Comparison of ENCODE assay signal across 8 cellular contexts in the genomic region with DNA sequence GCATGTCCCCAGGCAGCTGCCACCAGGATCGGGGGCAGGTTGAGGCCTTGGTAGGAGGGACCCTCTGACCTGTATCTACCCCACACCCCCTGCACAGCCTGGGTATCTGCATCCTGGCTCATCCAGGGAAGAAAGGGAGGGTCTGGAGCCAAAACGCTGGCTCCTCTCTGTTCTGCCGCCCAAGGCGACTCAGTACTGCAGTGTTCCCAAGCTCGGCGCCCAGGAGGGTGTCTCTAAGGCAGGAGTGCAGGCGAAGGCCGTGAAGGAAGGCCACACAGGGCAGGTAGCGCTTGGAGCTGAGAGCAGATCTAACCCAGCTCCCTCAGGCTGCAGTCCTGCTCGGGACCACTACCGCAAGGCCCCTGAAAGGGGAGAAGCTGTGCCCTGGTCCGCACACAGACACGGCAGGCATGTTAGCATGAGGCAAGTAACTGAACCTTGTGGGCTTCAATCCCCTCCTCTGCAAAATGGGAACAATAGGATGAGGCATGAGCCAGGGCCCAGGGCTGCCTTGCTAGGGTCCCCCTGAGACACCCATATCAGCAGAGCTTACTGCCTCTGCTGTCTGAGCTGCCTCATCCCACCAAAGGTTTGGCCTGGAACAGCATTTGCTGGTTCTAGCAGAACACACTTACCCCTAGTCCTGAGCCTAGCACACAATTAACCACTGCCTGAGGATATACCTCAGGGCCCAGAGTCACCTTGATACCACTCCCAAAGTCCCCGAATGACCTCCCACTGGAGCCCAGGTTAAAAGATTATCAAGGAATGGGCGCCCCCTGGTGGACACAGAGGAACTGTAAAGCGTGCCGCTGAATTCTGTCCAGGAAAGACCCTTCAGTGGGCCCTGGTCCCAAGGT. TPM values are rescaled to one million over a fixed set of nuclear protein-coding genes. Genes with fewer than 3 reads are reported as not detected.
DNase-seq lines count a peak whose midpoint lies in the region; ATAC-seq and TF ChIP-seq lines count a peak whose summit lies in the region.

No MANE protein-coding gene starts in this region.

- H3K27ac ChIP-seq in OCI-LY7 (ENCODE audit: low read depth, low read length, poor library complexity, severe bottlenecking), result peak overlapping the region; percentile 68
- H3K27ac ChIP-seq in fibroblast of lung (ENCODE audit: insufficient read depth, low read length), result no peak overlapping the region
- peak overlapping the region; percentile 67 for H3K27ac ChIP-seq in neural progenitor cell
- no peak overlapping the region for H3K27ac ChIP-seq in testis

- H3K4me3 Mint-ChIP-seq in neural progenitor cell, result peak overlapping the region; percentile 50

- H3K4me1 ChIP-seq in OCI-LY7 (ENCODE audit: insufficient read depth, low read length, poor library complexity, severe bottlenecking) (peaks cover 66% of the 10 kb centered on the region), fibroblast of lung (ENCODE audit: control insufficient read depth, extremely low read depth, insufficient read depth, low read length) (peaks cover 31% of the 10 kb centered on the region), neural progenitor cell (peaks cover 25% of the 10 kb centered on the region), testis (peaks cover 22% of the 10 kb centered on the region)

- POLR2A ChIA-PET in OCI-LY7 (lab: Charles Lee), result interaction anchor here (1.6 to 3.2 kb wide), 6 partner anchors 31 to 251 kb away, joined by 4 to 29 read pairs (median 8); a partner anchor contains a TSS

- H4K20me1 ChIP-seq in OCI-LY7 (ENCODE audit: insufficient read depth, low read length), result peaks cover 20% of the 10 kb centered on the region
- H4K20me1 ChIP-seq in fibroblast of lung (ENCODE audit: control insufficient read depth, extremely low read depth, insufficient read depth, low read length), result no peaks in the 10 kb centered on the region
- peaks cover 51% of the 10 kb centered on the region for H4K20me1 ChIP-seq in neural progenitor cell (ENCODE audit: low read depth)

- H3F3A ChIP-seq in neural progenitor cell (ENCODE audit: low read depth), result peaks cover 53% of the 10 kb centered on the region

- H3K4me2 ChIP-seq in OCI-LY7 (ENCODE audit: low read length) (peak overlapping the region; percentile 25; the same call in 1 of the 2 replicates), fibroblast of lung (ENCODE audit: extremely low read depth, insufficient read depth, low read length) (no peak overlapping the region), neural progenitor cell (no peak overlapping the region)

- 47 to 67% methylated on average over 5 to 17 of the region's 17 CpGs for WGBS in testis, 2 donors

- H3K9me3 ChIP-seq in OCI-LY7 (ENCODE audit: low read length), result no peaks in the 10 kb centered on the region
- no peaks in the 10 kb centered on the region for H3K9me3 ChIP-seq in fibroblast of lung (ENCODE audit: control insufficient read depth, insufficient read depth, low read depth, low read length)
- H3K9me3 ChIP-seq in neural progenitor cell (ENCODE audit: low read depth), result no peaks in the 10 kb centered on the region
- no peaks in the 10 kb centered on the region for H3K9me3 ChIP-seq in testis

- DNase-seq in COLO829 (ENCODE audit: low spot score) (peak; percentile 62), OCI-LY7 (ENCODE audit: low spot score) (peak; percentile 89), fibroblast of lung (ENCODE audit: low read depth in 2 of 2) (peak; percentile 23 to 47), neural progenitor cell (ENCODE audit: low spot score) (peak; percentile 93), testis (peak; percentile 87)
- DNase-seq in activated T-cell treated with anti-CD3 and anti-CD28 coated beads, Interleukin-2, amount 50 U/mL, for 1 hour, result peak; percentile 82

- H3K36me3 Mint-ChIP-seq in neural progenitor cell, result peaks cover 19% of the 10 kb centered on the region

- TF ChIP-seq POLR2A in testis (IDR thresholded peaks at IDR 0.05), result no peak

- H3K9ac ChIP-seq in fibroblast of lung (ENCODE audit: insufficient read depth, low read length), result no peak overlapping the region
- H3K9ac ChIP-seq in neural progenitor cell, result no peak overlapping the region

- H3K36me3 ChIP-seq in OCI-LY7 (ENCODE audit: insufficient read depth, low read length), result peaks cover 56% of the 10 kb centered on the region
- peaks cover 5% of the 10 kb centered on the region for H3K36me3 ChIP-seq in fibroblast of lung (ENCODE audit: control insufficient read depth, insufficient read depth, low read length)
- H3K36me3 ChIP-seq in neural progenitor cell, result no peaks in the 10 kb centered on the region
- no peaks in the 10 kb centered on the region for H3K36me3 ChIP-seq in testis (ENCODE audit: low read depth, missing control alignments)

- CTCF ChIA-PET in OCI-LY7 (lab: Charles Lee; ENCODE audit: unreplicated experiment), result interaction anchor here (0.6 to 4.5 kb wide), 4 partner anchors 29 to 102 kb away, joined by 5 to 49 read pairs (median 8); no protein-coding TSS in a partner anchor

- ATAC-seq in HG03460 (IDR thresholded peaks at IDR 0.05; ENCODE audit: unreplicated experiment), result peak; percentile 27
- ATAC-seq in HG02885 (IDR thresholded peaks at IDR 0.05; ENCODE audit: poor library complexity, unreplicated experiment), result no peak

- peak overlapping the region; percentile 57 for H3K27ac Mint-ChIP-seq in neural progenitor cell

- BruUV-seq in OCI-LY7 (replicated peaks; lab: Mats Ljungman, UMichigan), result no TSS peak

- intact Hi-C loops in OCI-LY7 (cut with micrococcal nuclease; ENCODE audit: unreplicated experiment) (loop anchor here (1.0 to 10.0 kb wide), 7 partner anchors 28 to 250 kb away; a partner anchor contains a TSS), testis (cut with DNase I; ENCODE audit: low total_unique reads) (loop anchor here (5.0 kb wide), 1 partner anchor 103 kb away; no protein-coding TSS in a partner anchor)

- H3K4me3 ChIP-seq in OCI-LY7 (ENCODE audit: low read depth, low read length, poor library complexity, severe bottlenecking) (no peak overlapping the region), fibroblast of lung (replicated peaks in 1 of 4; ENCODE audit: control extremely low read depth in 1 of 4, insufficient read depth in 1 of 4, low read depth in 3 of 4, low read length in 4 of 4) (no peak overlapping the region), neural progenitor cell (no peak overlapping the region), testis (no peak overlapping the region)

- H3K27me3 Mint-ChIP-seq in neural progenitor cell (ENCODE audit: insufficient read depth, low read depth), result peaks cover 25% of the 10 kb centered on the region

- H2AFZ ChIP-seq in OCI-LY7 (ENCODE audit: low read length) (no peak overlapping the region), fibroblast of lung (ENCODE audit: low read length) (no peak overlapping the region), neural progenitor cell (replicated peaks) (no peak overlapping the region)

- H3K27me3 ChIP-seq in fibroblast of lung (ENCODE audit: control insufficient read depth, insufficient read depth, low read length) (no peaks in the 10 kb centered on the region), neural progenitor cell (no peaks in the 10 kb centered on the region), testis (no peaks in the 10 kb centered on the region)

- no peaks in the 10 kb centered on the region for H3K9me2 ChIP-seq in OCI-LY7 (ENCODE audit: insufficient read depth, low read length)

- TF ChIP-seq CTCF in OCI-LY7 (conservative IDR thresholded peaks at IDR 0.05; ENCODE audit: low read length) (peak; percentile 94), fibroblast of lung (conservative IDR thresholded peaks at IDR 0.05 in 1 of 2, IDR thresholded peaks at IDR 0.05 in 1 of 2; ENCODE audit: low read depth in 1 of 2, low read length in 2 of 2) (peak; percentile 71 to 73), neural progenitor cell (IDR thresholded peaks at IDR 0.05) (peak; percentile 96), testis (IDR thresholded peaks at IDR 0.05) (peak; percentile 86 to 96 (median 95))

- H3K9me3 Mint-ChIP-seq in neural progenitor cell, result no peaks in the 10 kb centered on the region

- H3K4me1 Mint-ChIP-seq in neural progenitor cell, result peaks cover 59% of the 10 kb centered on the region

- H3K79me2 ChIP-seq in OCI-LY7 (ENCODE audit: insufficient read depth, low read depth, low read length), result peaks cover 32% of the 10 kb centered on the region
- peaks cover 28% of the 10 kb centered on the region for H3K79me2 ChIP-seq in fibroblast of lung (ENCODE audit: control insufficient read depth, insufficient read depth, low read length)
- H3K79me2 ChIP-seq in neural progenitor cell (ENCODE audit: low read depth), result peaks cover 42% of the 10 kb centered on the region

RNA-seq across cellular contexts. Expression of a gene that starts 6.5 kb away (rescaled TPM):
- total RNA-seq in OCI-LY7 (2014; rRNA removed; shearing (Covaris generic)), result 2,780 and 3,271 TPM in 2 replicates
- 3,053 and 3,088 TPM in 2 replicates for total RNA-seq in OCI-LY7 (2022)
- 481 and 664 TPM in 2 replicates for total RNA-seq in fibroblast of lung
- polyA plus RNA-seq in fibroblast of lung, result 650 and 1,032 TPM in 2 replicates
- polyA plus RNA-seq in fibroblast of lung (2012), result 819 and 1,107 TPM in 2 replicates
- 34.8 and 35.0 TPM in 2 replicates for polyA minus RNA-seq in fibroblast of lung (ENCODE audit: low replicate concordance)
- 1,850 and 2,102 TPM in 2 replicates for total RNA-seq in neural progenitor cell (ENCODE audit: low replicate concordance)
- 100 to 1,000 TPM; 278 to 311 TPM for total RNA-seq in testis
- 583 TPM for polyA plus RNA-seq in testis (ENCODE audit: insufficient read depth, low read depth, low replicate concordance)

Comparison
In these comparisons a context has a peak if more than half of its experiments do, and no peak if none do; other contexts are left out.
1. DNase-seq: peak in every context shown above with its lines; median percentile 93 in neural progenitor cell; 89 in OCI-LY7; 87 in testis; 82 in activated T-cell treated with anti-CD3 and anti-CD28 coated beads, Interleukin-2, amount 50 U/mL, for 1 hour; 62 in COLO829; 35 in fibroblast of lung.
2. H3K27ac ChIP-seq: peak in OCI-LY7 (single experiment) and neural progenitor cell (single experiment); none in fibroblast of lung (single experiment) and testis (0 of 2).
3. Peak in every context shown above with its lines, with median percentiles within 50 percentile points of each other: CTCF ChIP-seq.